8 cellular contexts compared by ENCODE assay signal in genomic region chr22:36803358-36803757, GRCh38.
"Had no signal": no experiment of that assay in that cellular context is flagged by ENCODE, and none has a peak within 500 bp of the region (broad histone marks: within the 10 kb centered on the region; RNA-seq: fewer than 3 reads in every experiment).

No MANE protein-coding gene starts in this region.

- H3K27ac ChIP-seq: HL-60, KMS-11 had no signal

- DNase-seq: IMR-90, KBM-7, KG1 had no signal

- H3K4me3 ChIP-seq: K562 had no signal

- FAIRE-seq: HepG2, HTR-8/SVneo, K562 had no signal
